Comparison of ENCODE assay signal across 16 cellular contexts in genomic region chr11:95912902-95913560, GRCh38.
DNase-seq lines count a peak whose midpoint lies in the region; ATAC-seq and FAIRE-seq lines count a peak whose summit lies in the region.
"Had no signal": no experiment of that assay in that cellular context is flagged by ENCODE, and none has a peak within 500 bp of the region (broad histone marks: within the 10 kb centered on the region; RNA-seq: fewer than 3 reads in every experiment).

No MANE protein-coding gene starts in this region.

- DNase-seq in GM04504 (ENCODE audit: low read depth) (peak; percentile 56), RCC 7860 (ENCODE audit: low spot score) (peak; percentile 36), epithelial cell of prostate (ENCODE audit: low read depth, low spot score) (no peak), stromal cell of bone marrow (ENCODE audit: low read depth) (peak; percentile 70), NCI-H524 (lab: John Stamatoyannopoulos, UW) (no peak), NCI-H2081 (lab: John Stamatoyannopoulos, UW) (no peak)
- DNase-seq: activated T-cell treated with anti-CD3 and anti-CD28 coated beads, Interleukin-2, amount 50 U/mL, for 24 hours; amniotic stem cell; effector CD4-positive, alpha-beta T cell; heart right ventricle; left colon; NCI-H1048; right lobe of liver; stomach had no signal

- peak overlapping the region; percentile 20 for H3K27ac ChIP-seq in epithelial cell of prostate
- H3K27ac ChIP-seq: right lobe of liver had no signal

- ATAC-seq in HG03280 (IDR thresholded peaks at IDR 0.05; ENCODE audit: unreplicated experiment) = no peak
- ATAC-seq: activated CD4-positive, CD25-positive, alpha-beta regulatory T cell treated with anti-CD3 and anti-CD28 coated beads, Interleukin-2, amount 50 U/mL, for 24 hours; left colon; right lobe of liver had no signal

- FAIRE-seq in RCC 7860 (lab: Jason Lieb, UNC) = peak; percentile 84

Comparison
In these comparisons a context has a peak if more than half of its experiments do, and no peak if none do; other contexts are left out.
1. DNase-seq: peak in GM04504 (single experiment), RCC 7860 (single experiment) and stromal cell of bone marrow (single experiment); none in epithelial cell of prostate (single experiment), NCI-H524 (0 of 2) and NCI-H2081 (0 of 2).